In genomic region chr11:63491614-63492372, GRCh38 we compare ENCODE assay signal across 12 cellular contexts. TPM values are rescaled to one million over a fixed set of nuclear protein-coding genes. Genes with fewer than 3 reads are reported as not detected.
DNase-seq lines count a peak whose midpoint lies in the region; ATAC-seq, FAIRE-seq and TF ChIP-seq lines count a peak whose summit lies in the region.
"Had no signal": no experiment of that assay in that cellular context is flagged by ENCODE, and none has a peak within 500 bp of the region (broad histone marks: within the 10 kb centered on the region; RNA-seq: fewer than 3 reads in every experiment).

No MANE protein-coding gene starts in this region.

- peak overlapping the region in 6 of 8 donors; percentile 63 to 93 (median 79) for H3K4me3 Mint-ChIP-seq in CD4-positive, alpha-beta memory T cell
- H3K4me3 Mint-ChIP-seq in nephron progenitor cell: peak overlapping the region; percentile 89
- H3K4me3 Mint-ChIP-seq: IgD-negative memory B cell had no signal

- no peaks in the 10 kb centered on the region for H3K79me1 ChIP-seq in H1 (ENCODE audit: low read depth, low read length)

- no peak overlapping the region for H2BK5ac ChIP-seq in H1 (ENCODE audit: low read depth, low read length)

- peaks cover 13 to 26% (median 17%) of the 10 kb centered on the region in 4 donors for H3K4me1 Mint-ChIP-seq in CD4-positive, alpha-beta memory T cell
- peaks cover 14% of the 10 kb centered on the region for H3K4me1 Mint-ChIP-seq in nephron progenitor cell

- TF ChIP-seq EP300 in H1 (IDR thresholded peaks at IDR 0.05; ENCODE audit: borderline replicate concordance in 1 of 2, low read depth in 2 of 2, low read length in 2 of 2): no peak

- no peak overlapping the region for H4K8ac ChIP-seq in H1 (ENCODE audit: extremely low read depth, insufficient read depth, low read length)

- peak in 4 of 5 donors; percentile 16 to 46 (median 34) for DNase-seq in CD4-positive, alpha-beta memory T cell
- peak; percentile 90 for DNase-seq in NB4 (ENCODE audit: low read depth)
- DNase-seq in H1 (ENCODE audit: low read depth in 1 of 2, low spot score in 2 of 2): no peak
- no peak for DNase-seq in nephron progenitor cell
- no peak for DNase-seq in stimulated activated CD4-positive, alpha-beta T cell treated with anti-CD3 and anti-CD28 coated beads, Interleukin-4, amount 100 ng/mL, for 24 hours
- DNase-seq in prostate gland (ENCODE audit: low spot score): no peak
- DNase-seq: DMS53 had no signal

- no peaks in the 10 kb centered on the region for H4K20me1 ChIP-seq in H1 (replicated peaks in 1 of 2; ENCODE audit: control insufficient read depth in 1 of 2, insufficient read depth in 2 of 2, low read length in 2 of 2)

- peaks cover 7% of the 10 kb centered on the region; the same call in 1 of the 2 replicates for H3K23me2 ChIP-seq in H1 (ENCODE audit: low read depth, low read length)

- no peak overlapping the region for H2BK15ac ChIP-seq in H1 (ENCODE audit: low read length)

- TF ChIP-seq CTCF in NB4 (IDR thresholded peaks at IDR 0.05; ENCODE audit: low read depth, low read length) (no peak), H1 (IDR thresholded peaks at IDR 0.05; ENCODE audit: control extremely low read depth in 1 of 3, insufficient read depth in 1 of 3, low read depth in 1 of 3, low read length in 3 of 3) (no peak), nephron progenitor cell (IDR thresholded peaks at IDR 0.05) (no peak), prostate gland (IDR thresholded peaks at IDR 0.05) (no peak)

- H3K9me3 ChIP-seq in CD4-positive, alpha-beta memory T cell (ENCODE audit: control insufficient read depth in 1 of 2, low read length in 2 of 2): no peaks in the 10 kb centered on the region
- H3K9me3 ChIP-seq in H1 (ENCODE audit: insufficient read depth in 2 of 2, low read depth in 1 of 2, low read length in 1 of 2) (peaks cover 3 to 9% of the 10 kb centered on the region in 2 experiments; a peak in 2 of 4 replicates), prostate gland (no peaks in the 10 kb centered on the region)
- H3K9me3 ChIP-seq: adrenal gland, SJCRH30 had no signal

- H2BK120ac ChIP-seq in H1 (replicated peaks; ENCODE audit: low read depth, low read length): no peak overlapping the region

- H3K4me3 ChIP-seq in CD4-positive, alpha-beta memory T cell (ENCODE audit: low read length in 2 of 2): no peak overlapping the region
- H3K4me3 ChIP-seq in NB4 (ENCODE audit: low read depth, low read length) (peak overlapping the region; percentile 59), H1 (ENCODE audit: extremely low read depth in 1 of 4, insufficient read depth in 2 of 4, low read depth in 3 of 4, low read length in 4 of 4) (peak overlapping the region; percentile 53 to 69 (median 61)), prostate gland (peak overlapping the region in 1 of 2 donors; percentile 31)
- H3K4me3 ChIP-seq: SJCRH30 had no signal

- CTCF ChIA-PET in CD4-positive, alpha-beta memory T cell (lab: Charles Lee; ENCODE audit: partially characterized antibody): interaction anchor here (0.9 to 6.5 kb wide), 5 partner anchors 12 to 191 kb away, joined by 3 to 48 read pairs (median 4); partner anchors contain the start of gene PLAAT4
- CTCF ChIA-PET in H1 (lab: Charles Lee; ENCODE audit: partially characterized antibody): interaction anchor here (0.9 to 5.4 kb wide), 4 partner anchors 12 to 63 kb away, joined by 3 to 63 read pairs (median 29); partner anchors contain the start of gene LGALS12

- no peak for ATAC-seq in GM18873 (IDR thresholded peaks at IDR 0.05; ENCODE audit: low FRiP score, unreplicated experiment)
- ATAC-seq in HG03196 (IDR thresholded peaks at IDR 0.05; ENCODE audit: unreplicated experiment): no peak

- H3K4me2 ChIP-seq in H1 (ENCODE audit: insufficient read depth in 1 of 2, low read depth in 2 of 2, low read length in 2 of 2): peak overlapping the region; percentile 62 to 74

- peak overlapping the region in 5 of 7 donors; percentile 14 to 67 (median 51) for H3K27ac Mint-ChIP-seq in CD4-positive, alpha-beta memory T cell
- no peak overlapping the region for H3K27ac Mint-ChIP-seq in nephron progenitor cell
- H3K27ac Mint-ChIP-seq: IgD-negative memory B cell had no signal

- no peak overlapping the region for H2BK12ac ChIP-seq in H1 (ENCODE audit: low read depth, low read length)

- no peaks in the 10 kb centered on the region for H3K36me3 ChIP-seq in CD4-positive, alpha-beta memory T cell (ENCODE audit: insufficient read depth, low read length)
- peaks cover 0 to 4% (median 0%) of the 10 kb centered on the region in 4 experiments; a peak in 1 of 8 replicates for H3K36me3 ChIP-seq in H1 (ENCODE audit: control insufficient read depth in 2 of 4, insufficient read depth in 4 of 4, low read length in 3 of 4)
- H3K36me3 ChIP-seq in prostate gland: no peaks in the 10 kb centered on the region
- H3K36me3 ChIP-seq: adrenal gland, SJCRH30 had no signal

- H3K27ac ChIP-seq in CD4-positive, alpha-beta memory T cell (ENCODE audit: low read depth, low read length): no peak overlapping the region
- H3K27ac ChIP-seq in H1 (ENCODE audit: low read depth, low read length): no peak overlapping the region
- no peak overlapping the region for H3K27ac ChIP-seq in prostate gland
- H3K27ac ChIP-seq: SJCRH30 had no signal

- no peak overlapping the region for H4K5ac ChIP-seq in H1 (ENCODE audit: insufficient read length, low read depth, low read length)

- no peak overlapping the region for H3K56ac ChIP-seq in H1 (replicated peaks; ENCODE audit: insufficient read length, low read depth, low read length)

- POLR2A ChIA-PET in CD4-positive, alpha-beta memory T cell (lab: Charles Lee; ENCODE audit: partially characterized antibody): interaction anchor here (1.0 to 2.3 kb wide), 5 partner anchors 11 to 122 kb away, joined by 3 to 20 read pairs (median 5); partner anchors contain the start of genes PLAAT3 and PLAAT4
- POLR2A ChIA-PET in H1 (lab: Charles Lee; ENCODE audit: partially characterized antibody): interaction anchor here (1.0 to 2.8 kb wide), 6 partner anchors 8 to 118 kb away, joined by 3 to 10 read pairs (median 4); no protein-coding TSS in a partner anchor

- H3K9ac ChIP-seq in H1 (replicated peaks in 1 of 4; ENCODE audit: extremely low read depth in 1 of 4, low read depth in 3 of 4, low read length in 3 of 4): peak overlapping the region in 1 of 4 experiments; percentile 43; a peak in 1 of 7 replicates

- no peaks in the 10 kb centered on the region for H3K36me3 Mint-ChIP-seq in CD4-positive, alpha-beta memory T cell
- H3K36me3 Mint-ChIP-seq in nephron progenitor cell (ENCODE audit: low read depth): no peaks in the 10 kb centered on the region
- H3K36me3 Mint-ChIP-seq: IgD-negative memory B cell had no signal

- TF ChIP-seq POLR2A in NB4 (IDR thresholded peaks at IDR 0.05; ENCODE audit: extremely low read depth, insufficient read length): no peak
- no peak for TF ChIP-seq POLR2A in H1 (IDR thresholded peaks at IDR 0.05; ENCODE audit: control extremely low read depth in 1 of 2, low read depth in 2 of 2, low read length in 2 of 2)
- no peak for TF ChIP-seq POLR2A in prostate gland (IDR thresholded peaks at IDR 0.05)

- H3K79me2 ChIP-seq in H1 (ENCODE audit: control insufficient read depth in 1 of 2, insufficient read depth in 2 of 2, low read length in 2 of 2): no peaks in the 10 kb centered on the region

- peaks cover 7 to 8% of the 10 kb centered on the region in 2 donors for H3K27me3 Mint-ChIP-seq in CD4-positive, alpha-beta memory T cell
- peaks cover 68% of the 10 kb centered on the region for H3K27me3 Mint-ChIP-seq in nephron progenitor cell (ENCODE audit: low read depth, poor library complexity)

- H2AK5ac ChIP-seq in H1 (ENCODE audit: low read depth, low read length): peak overlapping the region; percentile 9; the same call in 1 of the 2 replicates

- no peaks in the 10 kb centered on the region for H3K27me3 ChIP-seq in CD4-positive, alpha-beta memory T cell (ENCODE audit: insufficient read depth, low read length)
- H3K27me3 ChIP-seq in H1 (replicated peaks in 1 of 4; ENCODE audit: control insufficient read depth in 3 of 4, extremely low read depth in 1 of 4, insufficient read depth in 3 of 4, low read length in 3 of 4): no peaks in the 10 kb centered on the region; a peak in 1 of 7 replicates
- H3K27me3 ChIP-seq in prostate gland (replicated peaks; ENCODE audit: insufficient read depth): no peaks in the 10 kb centered on the region
- H3K27me3 ChIP-seq: adrenal gland, SJCRH30 had no signal

- peaks cover 13% of the 10 kb centered on the region for H3K4me1 ChIP-seq in CD4-positive, alpha-beta memory T cell (ENCODE audit: insufficient read depth, low read length)
- H3K4me1 ChIP-seq in H1 (replicated peaks in 1 of 4; ENCODE audit: control insufficient read depth in 3 of 4, insufficient read depth in 4 of 4, low read length in 3 of 4) (peaks cover 6 to 10% (median 9%) of the 10 kb centered on the region in 4 experiments; a peak in 5 of 7 replicates), prostate gland (replicated peaks) (no peaks in the 10 kb centered on the region)

- H2AFZ ChIP-seq in H1 (ENCODE audit: low read length): no peak overlapping the region; the same call in 1 of the 2 replicates

- no peak for TF ChIP-seq RAD21 in H1 (IDR thresholded peaks at IDR 0.05 in 1 of 2, conservative IDR thresholded peaks at IDR 0.05 in 1 of 2; ENCODE audit: low read depth in 2 of 2, low read length in 2 of 2)

- no peak overlapping the region for H3K18ac ChIP-seq in H1 (ENCODE audit: extremely low read depth, low read length)

- H4K91ac ChIP-seq in H1 (replicated peaks; ENCODE audit: insufficient read length, low read length): no peak overlapping the region

- no peak overlapping the region for H3K4ac ChIP-seq in H1 (replicated peaks; ENCODE audit: insufficient read length, low read depth, low read length)

- intact Hi-C loops in CD4-positive, alpha-beta memory T cell (cut with micrococcal nuclease): loop anchor here (2.0 kb wide), 1 partner anchor 39 kb away; no protein-coding TSS in a partner anchor
- intact Hi-C loops in prostate gland (cut with DNase I): loop anchor here (5.0 kb wide), 1 partner anchor 41 kb away; no protein-coding TSS in a partner anchor

- no peak overlapping the region for H3K23ac ChIP-seq in H1 (ENCODE audit: insufficient read length)

- no peak overlapping the region for H2BK20ac ChIP-seq in H1 (ENCODE audit: low read length)

- no peak overlapping the region for H3K14ac ChIP-seq in H1 (ENCODE audit: insufficient read length)

- FAIRE-seq in H1 (lab: Jason Lieb, UNC): peak; percentile 69

- WGBS in H1 (ENCODE audit: extremely low coverage in 1 of 2, insufficient coverage in 1 of 2, insufficient read length in 1 of 2, insufficient replicate concordance in 2 of 2, low coverage in 1 of 2, low lambda C conversion rate in 2 of 2, missing lambda C conversion rate in 1 of 2), 2 experiments: 37% methylated on average over 11 of the region's 11 CpGs; no CpG with 5 or more reads in 1 of the 2 experiments
- WGBS in prostate gland: 55% methylated on average over 11 of the region's 11 CpGs

- no peaks in the 10 kb centered on the region for H3K9me3 Mint-ChIP-seq in CD4-positive, alpha-beta memory T cell
- H3K9me3 Mint-ChIP-seq in nephron progenitor cell: peaks cover 17% of the 10 kb centered on the region

RNA-seq across cellular contexts. Expression of gene PLAAT5, which starts 0.8 kb away (rescaled TPM):
- not detected for total RNA-seq in CD4-positive, alpha-beta memory T cell
- polyA plus RNA-seq in CD4-positive, alpha-beta memory T cell: not detected
- total RNA-seq in H1 (2021; fragmentation: NEBNext Ultra II Directional; extraction: Animal tissue kit (Norgen Biotek cat#: 25700)): 12.8 and 16.0 TPM in 2 replicates
- polyA plus RNA-seq in H1 (2011; rRNA removed): 11.4 and 18.7 TPM in 2 replicates
- polyA plus RNA-seq in H1 (2011; cell fraction: cytosol; rRNA removed): 22.1 TPM
- 11.7 TPM for polyA plus RNA-seq in H1 (2011; cell fraction: nucleus; rRNA removed)
- 12.8 to 17.8 TPM (median 16.1 TPM) in 4 replicates for polyA plus RNA-seq in H1 (2012, experiment 1 of 2)
- 4.1 TPM for polyA plus RNA-seq in H1 (2012, experiment 2 of 2)
- 5.2 TPM for polyA plus RNA-seq in H1 (2013, experiment 1 of 2)
- polyA plus RNA-seq in H1 (2013, experiment 2 of 2): 5.3 TPM
- 37.8 and 40.3 TPM in 2 replicates for polyA minus RNA-seq in H1 (2011; rRNA and poly(A)+ RNA removed)
- 8.9 TPM for polyA minus RNA-seq in H1 (2011; cell fraction: cytosol; rRNA and poly(A)+ RNA removed)
- polyA minus RNA-seq in H1 (2011; cell fraction: nucleus; rRNA and poly(A)+ RNA removed): 14.6 TPM
- total RNA-seq in prostate gland: 10 to 100 TPM in 1 of 2 donors, not detected in 1; 25.7 TPM
- polyA plus RNA-seq: IgD-negative memory B cell had no signal

RNA-seq across cellular contexts. Expression of gene LGALS12, which starts 14.1 kb away (rescaled TPM):
- not detected for total RNA-seq in CD4-positive, alpha-beta memory T cell
- not detected for polyA plus RNA-seq in CD4-positive, alpha-beta memory T cell
- total RNA-seq in H1 (2021; fragmentation: NEBNext Ultra II Directional; extraction: Animal tissue kit (Norgen Biotek cat#: 25700)): 1.3 and 1.6 TPM in 2 replicates
- polyA plus RNA-seq in H1 (2011; rRNA removed): 2.9 and 3.2 TPM in 2 replicates
- 2.7 TPM for polyA plus RNA-seq in H1 (2011; cell fraction: cytosol; rRNA removed)
- 3.4 TPM for polyA plus RNA-seq in H1 (2011; cell fraction: nucleus; rRNA removed)
- polyA plus RNA-seq in H1 (2012, experiment 1 of 2): 1.1 to 1.9 TPM (median 1.6 TPM) in 4 replicates
- 1.1 TPM for polyA plus RNA-seq in H1 (2012, experiment 2 of 2)
- polyA plus RNA-seq in H1 (2013, experiment 1 of 2): 0.83 TPM
- polyA plus RNA-seq in H1 (2013, experiment 2 of 2): 0.90 TPM
- polyA minus RNA-seq in H1 (2011; rRNA and poly(A)+ RNA removed): 3.0 and 3.5 TPM in 2 replicates
- polyA minus RNA-seq in H1 (2011; cell fraction: cytosol; rRNA and poly(A)+ RNA removed): not detected
- 1.7 TPM for polyA minus RNA-seq in H1 (2011; cell fraction: nucleus; rRNA and poly(A)+ RNA removed)
- total RNA-seq in prostate gland: not detected

RNA-seq across cellular contexts. Expression of gene PLAAT4, which starts 44.8 kb away (rescaled TPM):
- total RNA-seq in CD4-positive, alpha-beta memory T cell: 100 to 1,000 TPM; 152 to 167 TPM
- polyA plus RNA-seq in CD4-positive, alpha-beta memory T cell: 100 to 1,000 TPM; 387 to 416 TPM
- total RNA-seq in H1 (2021; fragmentation: NEBNext Ultra II Directional; extraction: Animal tissue kit (Norgen Biotek cat#: 25700)): 2.6 and 2.8 TPM in 2 replicates
- 3.9 and 4.1 TPM in 2 replicates for polyA plus RNA-seq in H1 (2011; rRNA removed)
- 5.8 TPM for polyA plus RNA-seq in H1 (2011; cell fraction: cytosol; rRNA removed)
- polyA plus RNA-seq in H1 (2011; cell fraction: nucleus; rRNA removed): 5.1 TPM
- polyA plus RNA-seq in H1 (2012, experiment 1 of 2): 2.6 to 3.9 TPM (median 3.2 TPM) in 4 replicates
- polyA plus RNA-seq in H1 (2012, experiment 2 of 2): 1.5 TPM
- polyA plus RNA-seq in H1 (2013, experiment 1 of 2): 1.1 TPM
- 1.7 TPM for polyA plus RNA-seq in H1 (2013, experiment 2 of 2)
- 1.00 and 1.6 TPM in 2 replicates for polyA minus RNA-seq in H1 (2011; rRNA and poly(A)+ RNA removed)
- polyA minus RNA-seq in H1 (2011; cell fraction: cytosol; rRNA and poly(A)+ RNA removed): 2.1 TPM
- 2.8 TPM for polyA minus RNA-seq in H1 (2011; cell fraction: nucleus; rRNA and poly(A)+ RNA removed)
- 10 to 100 TPM; 47.6 to 50.8 TPM for total RNA-seq in prostate gland

Comparison
In these comparisons a context has a peak if more than half of its experiments do, and no peak if none do; other contexts are left out.
1. DNase-seq: peak in CD4-positive, alpha-beta memory T cell (4 of 5) and NB4 (single experiment); none in H1 (0 of 2), nephron progenitor cell (single experiment), stimulated activated CD4-positive, alpha-beta T cell treated with anti-CD3 and anti-CD28 coated beads, Interleukin-4, amount 100 ng/mL, for 24 hours (single experiment) and prostate gland (single experiment).
2. H3K4me3 ChIP-seq: peak in NB4 (single experiment) and H1 (4 of 4); none in CD4-positive, alpha-beta memory T cell (0 of 2).
3. RNA of gene PLAAT4, which starts 44.8 kb away (total RNA-seq): 152 to 167 TPM in CD4-positive, alpha-beta memory T cell and 47.6 to 50.8 TPM in prostate gland; 2.6 to 2.8 TPM in H1; every median in the first group is over 10 times any median in the second.